In the genomic region with DNA sequence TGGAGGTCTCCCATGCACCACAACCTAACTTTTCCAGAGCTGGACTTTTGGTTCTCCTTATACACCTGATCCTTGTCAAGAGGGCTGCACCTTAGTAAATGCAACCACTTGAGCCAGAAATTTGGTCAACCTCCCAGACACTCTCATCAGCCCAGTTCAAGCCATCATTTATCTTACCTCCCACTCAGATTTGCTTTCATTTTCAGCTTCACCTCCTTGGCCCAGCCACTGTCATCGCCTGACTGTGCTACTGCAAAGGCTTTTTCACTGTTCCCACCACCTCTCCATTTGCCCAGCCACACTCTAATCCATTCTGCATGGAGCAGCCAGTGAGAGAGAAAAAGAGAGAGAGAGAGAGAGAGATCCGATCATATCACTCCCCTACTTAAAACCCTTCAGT, we compare ENCODE assay signal across 20 cellular contexts.
"Had no signal": no experiment of that assay in that cellular context is flagged by ENCODE, and none has a peak within 500 bp of the region (broad histone marks: within the 10 kb centered on the region; RNA-seq: fewer than 3 reads in every experiment).

No MANE protein-coding gene starts in this region.

- DNase-seq: dermis blood vessel endothelial cell; endodermal cell; erythroblast; foreskin keratinocyte; kidney; left cardiac atrium; left ventricle myocardium inferior; lower lobe of right lung; natural killer cell; posterior cingulate gyrus; sigmoid colon; stimulated activated CD4-positive, alpha-beta T cell treated with anti-CD3 and anti-CD28 coated beads, Interleukin-2, amount 100 ng/mL, for 24 hours; stimulated activated CD4-positive, alpha-beta T cell treated with anti-CD3 and anti-CD28 coated beads, Interleukin-4, amount 100 ng/mL, for 4 hours; stimulated activated naive B cell treated with anti-CD40 and anti-IgM and Interleukin-4, amounts not matched to agents 10 μg/mL and 1 μg/mL and 100 μg/mL, for 72 hours; stimulated activated naive CD8-positive, alpha-beta T cell treated with anti-CD3 and anti-CD28 coated beads, Interleukin-15, amount 100 ng/mL, for 72 hours; testis; transverse colon had no signal

- H3K4me2 ChIP-seq: hepatocyte had no signal

- ATAC-seq: foreskin keratinocyte; left cardiac atrium; lower lobe of right lung; natural killer cell; stimulated activated naive B cell treated with anti-CD40 and anti-IgM and Interleukin-4, amounts not matched to agents 10 μg/mL and 1 μg/mL and 100 μg/mL, for 72 hours; stimulated activated naive CD8-positive, alpha-beta T cell treated with anti-CD3 and anti-CD28 coated beads, Interleukin-15, amount 100 ng/mL, for 72 hours had no signal

- H3K36me3 ChIP-seq: left ventricle myocardium inferior, lower lobe of right lung, sigmoid colon, transverse colon had no signal

- H3K27me3 ChIP-seq: foreskin keratinocyte, hepatocyte, sigmoid colon, testis, transverse colon had no signal

- H3K4me3 ChIP-seq: hepatocyte, left ventricle myocardium inferior, lower lobe of right lung, sigmoid colon, skin epidermis, testis, transverse colon had no signal

- H3K79me2 ChIP-seq: hepatocyte had no signal

- H3K9me3 ChIP-seq: left ventricle myocardium inferior, lower lobe of right lung, sigmoid colon, testis, transverse colon had no signal

- FAIRE-seq: endothelial cell of umbilical vein, kidney had no signal

- H3K4me1 ChIP-seq: foreskin keratinocyte, left ventricle myocardium inferior, lower lobe of right lung, sigmoid colon, testis, transverse colon had no signal

- H2AFZ ChIP-seq: hepatocyte had no signal

- H3K27ac ChIP-seq: foreskin keratinocyte, hepatocyte, left ventricle myocardium inferior, lower lobe of right lung, sigmoid colon, skin epidermis, testis, transverse colon had no signal
